23 cellular contexts compared by ENCODE assay signal in the genomic region with DNA sequence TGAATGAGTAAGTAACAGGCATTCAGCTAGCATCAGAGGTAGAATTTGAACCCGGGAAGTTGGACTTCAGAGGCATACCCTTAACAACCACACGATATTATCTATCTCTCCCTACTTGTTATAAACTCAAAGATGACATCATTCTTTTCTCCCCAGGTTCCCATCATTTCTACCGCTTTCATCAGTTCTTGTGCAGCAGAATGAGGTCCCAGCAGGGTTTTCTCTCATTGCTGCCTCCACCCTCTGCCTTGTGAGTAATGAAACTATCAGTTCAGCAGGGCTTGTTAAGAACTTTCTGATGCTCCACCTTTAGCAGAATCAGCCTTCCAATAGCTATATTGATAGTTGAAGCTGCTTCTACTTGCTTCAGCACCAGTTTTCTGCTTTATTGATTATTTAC.
DNase-seq lines count a peak whose midpoint lies in the region; ATAC-seq, FAIRE-seq and TF ChIP-seq lines count a peak whose summit lies in the region.
"Had no signal": no experiment of that assay in that cellular context is flagged by ENCODE, and none has a peak within 500 bp of the region (broad histone marks: within the 10 kb centered on the region; RNA-seq: fewer than 3 reads in every experiment).

No MANE protein-coding gene starts in this region.

- WGBS in HepG2 (ENCODE audit: low lambda C conversion rate) = 18% methylated on average over 3 of the region's 3 CpGs
- WGBS in right lobe of liver (ENCODE audit: insufficient coverage, low coverage, low lambda C conversion rate, missing lambda C conversion rate) = 73% methylated on average over 3 of the region's 3 CpGs

- FAIRE-seq in HepG2 (lab: Jason Lieb, UNC) = no peak
- FAIRE-seq: GM18507, H54 had no signal

- no peaks in the 10 kb centered on the region for H3K36me3 Mint-ChIP-seq in activated CD8-positive, alpha-beta T cell treated with anti-CD3 and anti-CD28 coated beads, Interleukin-2, amount 10 ng/mL, durations not matched to agents 7 days and 5 days (ENCODE audit: low read depth)
- H3K36me3 Mint-ChIP-seq: CD4-positive, CD25-positive, alpha-beta regulatory T cell had no signal

- TF ChIP-seq EP300 in HepG2 (IDR thresholded peaks at IDR 0.05; ENCODE audit: low read depth in 2 of 2, low read length in 2 of 2) = no peak
- no peak for TF ChIP-seq EP300 in HepG2 (CRISPR knock-in tag; IDR thresholded peaks at IDR 0.05; ENCODE audit: borderline replicate concordance)

- H3K4me1 Mint-ChIP-seq in activated CD8-positive, alpha-beta T cell treated with anti-CD3 and anti-CD28 coated beads, Interleukin-2, amount 10 ng/mL, durations not matched to agents 7 days and 5 days (ENCODE audit: low read depth) = no peaks in the 10 kb centered on the region
- H3K4me1 Mint-ChIP-seq: CD4-positive, CD25-positive, alpha-beta regulatory T cell had no signal

- H3K79me2 ChIP-seq in HepG2 (ENCODE audit: insufficient read depth, low read length) = no peaks in the 10 kb centered on the region

- no peak overlapping the region for H3K4me2 ChIP-seq in HepG2 (ENCODE audit: low read depth, low read length)
- H3K4me2 ChIP-seq: BLaER1, SK-N-SH had no signal

- DNase-seq in HepG2 (ENCODE audit: low spot score) (no peak), right lobe of liver (no peak), SW480 (ENCODE audit: low spot score) (peak; percentile 2), fibroblast of mammary gland (ENCODE audit: low read depth) (peak; percentile 18)
- no peak for DNase-seq in activated CD8-positive, alpha-beta memory T cell treated with anti-CD3 and anti-CD28 coated beads for 24 hours
- DNase-seq in stimulated activated CD4-positive, alpha-beta T cell treated with anti-CD3 and anti-CD28 coated beads, Interleukin-1b, Interleukin-23, amount 100 ng/mL, for 48 hours = no peak
- no peak for DNase-seq in activated CD8-positive, alpha-beta T cell treated with anti-CD3 and anti-CD28 coated beads, Interleukin-2, amount 10 ng/mL, durations not matched to agents 7 days and 5 days
- DNase-seq: 8988T; CD4-positive, CD25-positive, alpha-beta regulatory T cell; DMS153; KG1; MG63; NCI-H2029; NCI-H2171; NCI-H226; NCI-H510A treated with DMSO at 0.1 percent for 48 hours; NCI-H748 treated with DMSO at 0.1 percent for 48 hours; PC-3; SK-N-SH had no signal

- in situ Hi-C loops in HepG2 (cut with HindIII; ENCODE audit: extremely low pct_ligation_motif_present, low pct_unique_long_range_greater_than_20kb) = no loop called here

- H2AFZ ChIP-seq in HepG2 (ENCODE audit: low read length) = no peak overlapping the region

- CTCF ChIA-PET in HepG2 (lab: Yijun Ruan, JAX; ENCODE audit: low intra/inter-chr PET ratio, low total read pairs) = no interaction called here
- CTCF ChIA-PET in activated CD8-positive, alpha-beta T cell treated with anti-CD3 and anti-CD28 coated beads, Interleukin-2, amount 10 ng/mL, durations not matched to agents 7 days and 5 days (lab: Charles Lee) = no interaction called here

- intact Hi-C loops in HepG2 (cut with micrococcal nuclease; ENCODE audit: unreplicated experiment) = no loop called here
- intact Hi-C loops in right lobe of liver (cut with DNase I) = no loop called here

- H3K4me3 Mint-ChIP-seq in activated CD8-positive, alpha-beta T cell treated with anti-CD3 and anti-CD28 coated beads, Interleukin-2, amount 10 ng/mL, durations not matched to agents 7 days and 5 days = no peak overlapping the region
- H3K4me3 Mint-ChIP-seq: CD4-positive, CD25-positive, alpha-beta regulatory T cell had no signal

- no peak for TF ChIP-seq RAD21 in HepG2 (CRISPR knock-in tag; IDR thresholded peaks at IDR 0.05)

- no peaks in the 10 kb centered on the region for H4K20me1 ChIP-seq in HepG2 (ENCODE audit: insufficient read depth, low read length)
- H4K20me1 ChIP-seq: BLaER1 had no signal

- TF ChIP-seq POLR2A in HepG2 (IDR thresholded peaks at IDR 0.05; ENCODE audit: insufficient read depth in 1 of 2, low read depth in 2 of 2, low read length in 2 of 2) (no peak), right lobe of liver (IDR thresholded peaks at IDR 0.05) (no peak)

- no peak overlapping the region for H3K9ac ChIP-seq in HepG2 (ENCODE audit: insufficient read depth, low read depth, low read length)
- H3K9ac ChIP-seq: BLaER1, SK-N-SH had no signal

- H3K9me3 ChIP-seq in HepG2 (ENCODE audit: low read length) = no peaks in the 10 kb centered on the region
- H3K9me3 ChIP-seq in right lobe of liver = no peaks in the 10 kb centered on the region
- H3K9me3 ChIP-seq: MG63, SK-N-SH had no signal

- no TSS peak for BruUV-seq in HepG2 (replicated peaks; lab: Mats Ljungman, UMichigan)

- H3K27ac Mint-ChIP-seq in activated CD8-positive, alpha-beta T cell treated with anti-CD3 and anti-CD28 coated beads, Interleukin-2, amount 10 ng/mL, durations not matched to agents 7 days and 5 days = no peak overlapping the region
- H3K27ac Mint-ChIP-seq: CD4-positive, CD25-positive, alpha-beta regulatory T cell had no signal

- H3K4me3 ChIP-seq in HepG2 (replicated peaks in 1 of 3; ENCODE audit: insufficient read depth in 1 of 3, low read depth in 2 of 3, low read length in 3 of 3) (no peak overlapping the region), right lobe of liver (no peak overlapping the region), fibroblast of mammary gland (ENCODE audit: control insufficient read depth, low read depth, low read length) (no peak overlapping the region)
- H3K4me3 ChIP-seq: BLaER1, MG63 had no signal

- H3K27me3 Mint-ChIP-seq in activated CD8-positive, alpha-beta T cell treated with anti-CD3 and anti-CD28 coated beads, Interleukin-2, amount 10 ng/mL, durations not matched to agents 7 days and 5 days (ENCODE audit: low read depth) = no peaks in the 10 kb centered on the region
- H3K27me3 Mint-ChIP-seq: CD4-positive, CD25-positive, alpha-beta regulatory T cell had no signal

- H3K36me3 ChIP-seq in HepG2 (replicated peaks in 1 of 2; ENCODE audit: control insufficient read depth in 1 of 2, insufficient read depth in 2 of 2, low read length in 2 of 2) (no peaks in the 10 kb centered on the region), right lobe of liver (no peaks in the 10 kb centered on the region)
- H3K36me3 ChIP-seq: BLaER1, MG63 had no signal

- H3K27me3 ChIP-seq in HepG2 (ENCODE audit: control insufficient read depth in 1 of 2, insufficient read depth in 2 of 2, low read length in 2 of 2) (no peaks in the 10 kb centered on the region), right lobe of liver (no peaks in the 10 kb centered on the region)
- H3K27me3 ChIP-seq: BLaER1, MG63 had no signal

- TF ChIP-seq CTCF in HepG2 (CRISPR knock-in tag; IDR thresholded peaks at IDR 0.05) (no peak), right lobe of liver (IDR thresholded peaks at IDR 0.05) (no peak), fibroblast of mammary gland (conservative IDR thresholded peaks at IDR 0.05; ENCODE audit: control insufficient read depth, insufficient read depth, low read depth, low read length) (no peak)

- POLR2A ChIA-PET in HepG2 (lab: Yijun Ruan, JAX) = no interaction called here
- POLR2A ChIA-PET in activated CD8-positive, alpha-beta T cell treated with anti-CD3 and anti-CD28 coated beads, Interleukin-2, amount 10 ng/mL, durations not matched to agents 7 days and 5 days (lab: Charles Lee) = no interaction called here

- no peak overlapping the region for H3K27ac ChIP-seq in HepG2 (ENCODE audit: extremely low read length, insufficient read depth, low read length)
- no peak overlapping the region for H3K27ac ChIP-seq in right lobe of liver
- H3K27ac ChIP-seq: BLaER1 had no signal

- no peak for ATAC-seq in HepG2
- no peak for ATAC-seq in right lobe of liver
- no peak for ATAC-seq in HG03460 (IDR thresholded peaks at IDR 0.05; ENCODE audit: unreplicated experiment)
- no peak for ATAC-seq in activated CD8-positive, alpha-beta T cell treated with anti-CD3 and anti-CD28 coated beads, Interleukin-2, amount 10 ng/mL, durations not matched to agents 7 days and 5 days
- ATAC-seq: PC-3 had no signal

- H3K4me1 ChIP-seq in HepG2 (ENCODE audit: insufficient read depth, low read length) (no peaks in the 10 kb centered on the region), right lobe of liver (no peaks in the 10 kb centered on the region)
- H3K4me1 ChIP-seq: BLaER1 had no signal

- no peaks in the 10 kb centered on the region for H3K9me3 Mint-ChIP-seq in activated CD8-positive, alpha-beta T cell treated with anti-CD3 and anti-CD28 coated beads, Interleukin-2, amount 10 ng/mL, durations not matched to agents 7 days and 5 days (ENCODE audit: insufficient read depth)

TF ChIP-seq in HepG2, 621 proteins besides CTCF, POLR2A, EP300 and RAD21:
- TF ChIP-seq ZNF878 (CRISPR knock-in tag; IDR thresholded peaks at IDR 0.05) (no peak), ATF7 (IDR thresholded peaks at IDR 0.05) (peak; percentile 86), ATF7 (CRISPR knock-in tag; IDR thresholded peaks at IDR 0.05) (no peak), IKZF1 (IDR thresholded peaks at IDR 0.05) (no peak)
- TF ChIP-seq, protein P1, sequence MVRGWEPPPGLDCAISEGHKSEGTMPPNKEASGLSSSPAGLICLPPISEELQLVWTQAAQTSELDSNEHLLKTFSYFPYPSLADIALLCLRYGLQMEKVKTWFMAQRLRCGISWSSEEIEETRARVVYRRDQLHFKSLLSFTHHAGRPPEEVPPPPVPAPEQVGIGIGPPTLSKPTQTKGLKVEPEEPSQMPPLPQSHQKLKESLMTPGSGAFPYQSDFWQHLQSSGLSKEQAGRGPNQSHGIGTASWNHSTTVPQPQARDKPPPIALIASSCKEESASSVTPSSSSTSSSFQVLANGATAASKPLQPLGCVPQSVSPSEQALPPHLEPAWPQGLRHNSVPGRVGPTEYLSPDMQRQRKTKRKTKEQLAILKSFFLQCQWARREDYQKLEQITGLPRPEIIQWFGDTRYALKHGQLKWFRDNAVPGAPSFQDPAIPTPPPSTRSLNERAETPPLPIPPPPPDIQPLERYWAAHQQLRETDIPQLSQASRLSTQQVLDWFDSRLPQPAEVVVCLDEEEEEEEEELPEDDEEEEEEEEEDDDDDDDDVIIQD (CRISPR knock-in tag; IDR thresholded peaks at IDR 0.05; ENCODE audit: low read depth) = no peak

Comparison
In these comparisons a context has a peak if more than half of its experiments do, and no peak if none do; other contexts are left out.
1. DNase-seq: peak in SW480 (single experiment) and fibroblast of mammary gland (single experiment); none in HepG2 (single experiment), right lobe of liver (0 of 3), activated CD8-positive, alpha-beta memory T cell treated with anti-CD3 and anti-CD28 coated beads for 24 hours (single experiment), stimulated activated CD4-positive, alpha-beta T cell treated with anti-CD3 and anti-CD28 coated beads, Interleukin-1b, Interleukin-23, amount 100 ng/mL, for 48 hours (single experiment) and activated CD8-positive, alpha-beta T cell treated with anti-CD3 and anti-CD28 coated beads, Interleukin-2, amount 10 ng/mL, durations not matched to agents 7 days and 5 days (single experiment).